8 cellular contexts compared by ENCODE assay signal in genomic region chr2:238203104-238203972, GRCh38. TPM values are rescaled to one million over a fixed set of nuclear protein-coding genes. Genes with fewer than 3 reads are reported as not detected.
DNase-seq lines count a peak whose midpoint lies in the region; ATAC-seq and TF ChIP-seq lines count a peak whose summit lies in the region.

Gene ILKAP, minus strand, starts transcription at chr2:238203695. Its CDS starts 142 bp downstream, at chr2:238203553.

- H3K4me2 ChIP-seq in trophoblast cell (ENCODE audit: low read length), result peak within 1 kb of the TSS; percentile 63

- peaks cover 9% of the 10 kb centered on the region for H3K79me1 ChIP-seq in trophoblast cell (ENCODE audit: low read length)

- peak within 1 kb of the TSS; percentile 73 for H2BK5ac ChIP-seq in trophoblast cell (ENCODE audit: low read depth, low read length, poor library complexity)

- DNase-seq in GM12865 (ENCODE audit: low read depth), result peak; percentile 91
- DNase-seq in NCI-H1105 treated with DMSO at 0.1 percent for 48 hours (lab: John Stamatoyannopoulos, UW), result peak; percentile 79
- DNase-seq in SW480 (ENCODE audit: low spot score), result peak; percentile 74
- DNase-seq in activated naive CD8-positive, alpha-beta T cell treated with anti-CD3 and anti-CD28 coated beads, Interleukin-2, amount 50 U/mL, for 16 hours (ENCODE audit: low read depth, low spot score), result peak; percentile 75
- peak; percentile 93 for DNase-seq in Right ventricle myocardium superior
- peak; percentile 81 to 91 for DNase-seq in trophoblast cell
- DNase-seq in tibial nerve (ENCODE audit: low spot score in 2 of 2), result peak; percentile 53 to 72

- no peaks in the 10 kb centered on the region for H3K9me3 ChIP-seq in trophoblast cell (ENCODE audit: insufficient read depth, low read depth, low read length)
- H3K9me3 ChIP-seq in tibial nerve, result no peaks in the 10 kb centered on the region

- H2AFZ ChIP-seq in trophoblast cell (ENCODE audit: insufficient read depth, low read length, poor library complexity), result peak within 1 kb of the TSS; percentile 88

- H3K79me2 ChIP-seq in trophoblast cell (ENCODE audit: control insufficient read depth, insufficient read depth, low read length, poor library complexity), result peaks cover 26% of the 10 kb centered on the region

- TF ChIP-seq CTCF in GM12865 (IDR thresholded peaks at IDR 0.05; ENCODE audit: insufficient read depth, low read depth, low read length, missing control alignments) (no peak), tibial nerve (IDR thresholded peaks at IDR 0.05) (peak in 1 of 5 experiments; percentile 56)

- peak within 1 kb of the TSS; percentile 57 for H3K14ac ChIP-seq in trophoblast cell (ENCODE audit: low read length)

- peak within 1 kb of the TSS; percentile 85 for H4K91ac ChIP-seq in trophoblast cell (ENCODE audit: low read depth, low read length)

- ATAC-seq in HG02642 (IDR thresholded peaks at IDR 0.05; ENCODE audit: poor library complexity, unreplicated experiment) (peak; percentile 96), Right ventricle myocardium superior (ENCODE audit: poor library complexity) (peak; percentile 99)

- H3K23ac ChIP-seq in trophoblast cell (ENCODE audit: low read length), result no peak within 1 kb of the TSS

- peak in 1 of 2 donors; percentile 68 for TF ChIP-seq EP300 in tibial nerve (IDR thresholded peaks at IDR 0.05)

- peak; percentile 74 to 88 for TF ChIP-seq POLR2A in tibial nerve (IDR thresholded peaks at IDR 0.05)

- no CpG with 5 or more reads among the region's 123 CpGs for WGBS in trophoblast cell (ENCODE audit: extremely low coverage, insufficient coverage, insufficient read length)
- WGBS in tibial nerve, 2 donors, result 0% methylated on average over 6 to 70 of the region's 123 CpGs

- H3K4me3 ChIP-seq in GM12865 (ENCODE audit: low read depth, low read length) (peak within 1 kb of the TSS; percentile 82), trophoblast cell (ENCODE audit: low read depth, low read length) (peak within 1 kb of the TSS; percentile 96), tibial nerve (peak within 1 kb of the TSS; percentile 63 to 88 (median 76))

- H3K9ac ChIP-seq in trophoblast cell (ENCODE audit: low read length), result peak within 1 kb of the TSS; percentile 97

- H3K4me1 ChIP-seq in trophoblast cell (ENCODE audit: control insufficient read depth in 1 of 2, insufficient read depth in 2 of 2, low read length in 2 of 2) (peaks cover 5 to 11% of the 10 kb centered on the region in 2 experiments), tibial nerve (peaks cover 0 to 47% (median 26%) of the 10 kb centered on the region in 4 donors)

- H4K8ac ChIP-seq in trophoblast cell (ENCODE audit: low read depth, low read length), result peak within 1 kb of the TSS; percentile 80

- H3K18ac ChIP-seq in trophoblast cell (ENCODE audit: low read length), result peak within 1 kb of the TSS; percentile 82

- peak within 1 kb of the TSS; percentile 80 for H2BK120ac ChIP-seq in trophoblast cell (ENCODE audit: insufficient read depth, low read length, poor library complexity)

- peak within 1 kb of the TSS; percentile 88 for H3K4ac ChIP-seq in trophoblast cell (ENCODE audit: low read depth, low read length)

- H2BK12ac ChIP-seq in trophoblast cell (ENCODE audit: low read length), result no peak within 1 kb of the TSS

- peak within 1 kb of the TSS; percentile 81 for H4K12ac ChIP-seq in trophoblast cell (ENCODE audit: low read depth, low read length)

- H3K27ac ChIP-seq in trophoblast cell (ENCODE audit: low read depth, low read length), result peak within 1 kb of the TSS; percentile 65
- H3K27ac ChIP-seq in tibial nerve, result peak within 1 kb of the TSS; percentile 77 to 93 (median 90)

- H2AK5ac ChIP-seq in trophoblast cell (ENCODE audit: low read length), result peak within 1 kb of the TSS; percentile 25

- H3K36me3 ChIP-seq in trophoblast cell (ENCODE audit: control insufficient read depth in 1 of 2, insufficient read depth in 2 of 2, low read length in 2 of 2) (no peaks in the 10 kb centered on the region), tibial nerve (no peaks in the 10 kb centered on the region)

- H3K27me3 ChIP-seq in trophoblast cell (ENCODE audit: insufficient read depth, low read length) (no peaks in the 10 kb centered on the region), tibial nerve (no peaks in the 10 kb centered on the region)

- intact Hi-C loops in Right ventricle myocardium superior (cut with DNase I), result no loop called here

RNA-seq across cellular contexts. Expression of gene ILKAP, which starts in this region (rescaled TPM):
- total RNA-seq in Right ventricle myocardium superior, result 23.8 TPM
- 20.9 and 21.5 TPM in 2 replicates for polyA plus RNA-seq in trophoblast cell (2013)
- total RNA-seq in tibial nerve, result 10 to 100 TPM; 40.8 to 53.1 (median 47.9) TPM

Comparison
In these comparisons a context has a peak if more than half of its experiments do, and no peak if none do; other contexts are left out.
1. Peak in every context shown above with its lines: DNase-seq, ATAC-seq, H3K4me3 ChIP-seq and H3K27ac ChIP-seq.